22 cellular contexts compared by ENCODE assay signal in genomic region chr1:3226664-3227371, GRCh38.
DNase-seq lines count a peak whose midpoint lies in the region; FAIRE-seq and TF ChIP-seq lines count a peak whose summit lies in the region.
"Had no signal": no experiment of that assay in that cellular context is flagged by ENCODE, and none has a peak within 500 bp of the region (broad histone marks: within the 10 kb centered on the region; RNA-seq: fewer than 3 reads in every experiment).

No MANE protein-coding gene starts in this region.

- no peak overlapping the region for H3K9ac ChIP-seq in neural cell (ENCODE audit: low read length)
- H3K9ac ChIP-seq: BLaER1 treated with 17β-estradiol and CSF1 and Interleukin-3, amounts not matched to agents 10 nM and 100 nM; GM23248 had no signal

- DNase-seq in H7 (peak; percentile 84), type B pancreatic cell (ENCODE audit: extremely low spot score, unreplicated experiment) (no peak), immature natural killer cell (no peak), urothelium cell line (ENCODE audit: low spot score) (no peak), kidney glomerular epithelial cell (lab: John Stamatoyannopoulos, UW) (no peak)
- DNase-seq: AML-193; CD4-positive, alpha-beta T cell; GM23248; NCI-H1092; NCI-H1417 treated with DMSO at 0.1 percent for 48 hours; NCI-H1694 treated with DMSO at 0.1 percent for 48 hours; NCI-H2081; NCI-H226; NCI-H510A; PC-3 had no signal

- H3K36me3 Mint-ChIP-seq in brain (no peaks in the 10 kb centered on the region), type B pancreatic cell (no peaks in the 10 kb centered on the region), immature natural killer cell (no peaks in the 10 kb centered on the region)
- H3K36me3 Mint-ChIP-seq: IgD-negative memory B cell had no signal

- no peaks in the 10 kb centered on the region for H3K9me2 ChIP-seq in neural cell (ENCODE audit: insufficient read depth, low read length)

- no peaks in the 10 kb centered on the region for H3K36me3 ChIP-seq in H7 (replicated peaks; ENCODE audit: control insufficient read depth, insufficient read depth, low read length)
- no peaks in the 10 kb centered on the region for H3K36me3 ChIP-seq in neural cell (ENCODE audit: insufficient read depth, low read length)
- H3K36me3 ChIP-seq: BLaER1 treated with 17β-estradiol and CSF1 and Interleukin-3, amounts not matched to agents 10 nM and 100 nM had no signal

- no peak for TF ChIP-seq EP300 in neural cell (conservative IDR thresholded peaks at IDR 0.05; ENCODE audit: poor library complexity, severe bottlenecking)

- H3K4me1 Mint-ChIP-seq in brain (peaks cover 97% of the 10 kb centered on the region), type B pancreatic cell (ENCODE audit: unreplicated experiment) (peaks cover 41% of the 10 kb centered on the region), immature natural killer cell (no peaks in the 10 kb centered on the region)
- H3K4me1 Mint-ChIP-seq: IgD-negative memory B cell had no signal

- no peaks in the 10 kb centered on the region for H3F3A ChIP-seq in neural cell (ENCODE audit: insufficient read depth, low read length, poor library complexity, severe bottlenecking)

- peak overlapping the region in 4 of 5 experiments; percentile 68 to 79 (median 74) for H3K4me3 Mint-ChIP-seq in brain
- peak overlapping the region; percentile 35 for H3K4me3 Mint-ChIP-seq in type B pancreatic cell
- no peak overlapping the region for H3K4me3 Mint-ChIP-seq in immature natural killer cell
- H3K4me3 Mint-ChIP-seq: CD4-positive, alpha-beta T cell; IgD-negative memory B cell had no signal

- H3K27ac ChIP-seq in neural cell (ENCODE audit: low read length), result no peak overlapping the region
- H3K27ac ChIP-seq: A549; BLaER1 treated with 17β-estradiol and CSF1 and Interleukin-3, amounts not matched to agents 10 nM and 100 nM; GM23248; HL-60 had no signal

- TF ChIP-seq CTCF in brain (conservative IDR thresholded peaks at IDR 0.05) (peak in 1 of 2 experiments; percentile 16), neural cell (IDR thresholded peaks at IDR 0.05; ENCODE audit: poor library complexity, severe bottlenecking) (peak; percentile 39), type B pancreatic cell (conservative IDR thresholded peaks at IDR 0.05) (peak; percentile 42)

- H3K9me3 ChIP-seq in neural cell (ENCODE audit: low read length), result no peaks in the 10 kb centered on the region
- H3K9me3 ChIP-seq: A549; BLaER1 treated with 17β-estradiol and CSF1 and Interleukin-3, amounts not matched to agents 10 nM and 100 nM had no signal

- H2AFZ ChIP-seq in neural cell (ENCODE audit: low read depth, low read length), result no peak overlapping the region
- H2AFZ ChIP-seq: GM23248 had no signal

- H3K79me2 ChIP-seq in neural cell (replicated peaks; ENCODE audit: insufficient read depth, low read length), result peaks cover 6% of the 10 kb centered on the region

- H3K27ac Mint-ChIP-seq in brain (peak overlapping the region in 4 of 5 experiments; percentile 56 to 93 (median 85)), type B pancreatic cell (no peak overlapping the region), immature natural killer cell (no peak overlapping the region)
- H3K27ac Mint-ChIP-seq: CD4-positive, alpha-beta T cell; IgD-negative memory B cell had no signal

- no peak for TF ChIP-seq RAD21 in neural cell (conservative IDR thresholded peaks at IDR 0.05)

- no peak overlapping the region for H3K4me2 ChIP-seq in neural cell (ENCODE audit: low read length)
- H3K4me2 ChIP-seq: A549; BLaER1 treated with 17β-estradiol and CSF1 and Interleukin-3, amounts not matched to agents 10 nM and 100 nM had no signal

- H3K27me3 ChIP-seq in H7 (ENCODE audit: control insufficient read depth, insufficient read depth, low read length) (no peaks in the 10 kb centered on the region), neural cell (ENCODE audit: insufficient read depth, low read depth, low read length) (no peaks in the 10 kb centered on the region)

- H3K9me3 Mint-ChIP-seq in brain (peaks cover 0 to 2% (median 0%) of the 10 kb centered on the region in 5 experiments), type B pancreatic cell (no peaks in the 10 kb centered on the region), immature natural killer cell (no peaks in the 10 kb centered on the region)
- H3K9me3 Mint-ChIP-seq: CD4-positive, alpha-beta T cell; IgD-negative memory B cell had no signal

- no peak for FAIRE-seq in urothelium cell line (lab: Jason Lieb, UNC)
- FAIRE-seq: A549, G401.6 had no signal

- no peak overlapping the region for H3K4me3 ChIP-seq in H7 (ENCODE audit: insufficient read depth, low read depth, low read length)
- H3K4me3 ChIP-seq in neural cell (ENCODE audit: low read length), result no peak overlapping the region
- H3K4me3 ChIP-seq: A549; BLaER1 treated with 17β-estradiol and CSF1 and Interleukin-3, amounts not matched to agents 10 nM and 100 nM; GM23248 had no signal

- no peaks in the 10 kb centered on the region for H4K20me1 ChIP-seq in neural cell (ENCODE audit: insufficient read depth)

- H3K27me3 Mint-ChIP-seq in brain (peaks cover 15% of the 10 kb centered on the region), type B pancreatic cell (peaks cover 51% of the 10 kb centered on the region), immature natural killer cell (ENCODE audit: low read depth in 3 of 3) (peaks cover 0 to 2% (median 0%) of the 10 kb centered on the region in 3 donors)
- H3K27me3 Mint-ChIP-seq: CD4-positive, alpha-beta T cell had no signal

TF ChIP-seq in neural cell, 6 proteins besides CTCF, POLR2A, EP300 and RAD21:
- TF ChIP-seq SMC3 (conservative IDR thresholded peaks at IDR 0.05; ENCODE audit: poor library complexity), result no peak
- peak; percentile 34 for TF ChIP-seq POLR2AphosphoS5 (IDR thresholded peaks at IDR 0.05)
- no peak for TF ChIP-seq MXI1 (conservative IDR thresholded peaks at IDR 0.05; ENCODE audit: poor library complexity, severe bottlenecking)
TF ChIP-seq in neural cell: peak in this region for 1.

Comparison
In these comparisons a context has a peak if more than half of its experiments do, and no peak if none do; other contexts are left out.
1. H3K27ac Mint-ChIP-seq: peak in brain (4 of 5); none in type B pancreatic cell (single experiment) and immature natural killer cell (0 of 6).
2. H3K4me3 Mint-ChIP-seq: peak in brain (4 of 5) and type B pancreatic cell (single experiment); none in immature natural killer cell (0 of 5).